In genomic region chr6:17472653-17473183, GRCh38 we compare ENCODE assay signal across 10 cellular contexts.
DNase-seq lines count a peak whose midpoint lies in the region; ATAC-seq and TF ChIP-seq lines count a peak whose summit lies in the region.
"Had no signal": no experiment of that assay in that cellular context is flagged by ENCODE, and none has a peak within 500 bp of the region (broad histone marks: within the 10 kb centered on the region; RNA-seq: fewer than 3 reads in every experiment).

No MANE protein-coding gene starts in this region.

- H3K4me2 ChIP-seq in parathyroid adenoma (ENCODE audit: low read length), result no peak overlapping the region

- H3K4me1 Mint-ChIP-seq in activated CD4-positive, alpha-beta memory T cell treated with anti-CD3 and anti-CD28 coated beads for 36 hours (ENCODE audit: low read depth), result no peaks in the 10 kb centered on the region
- H3K4me1 Mint-ChIP-seq: CD4-positive, alpha-beta memory T cell had no signal

- CTCF ChIA-PET in activated CD4-positive, alpha-beta memory T cell treated with anti-CD3 and anti-CD28 coated beads for 36 hours (lab: Charles Lee), result no interaction called here

- no peaks in the 10 kb centered on the region for H3K36me3 Mint-ChIP-seq in activated CD4-positive, alpha-beta memory T cell treated with anti-CD3 and anti-CD28 coated beads for 36 hours
- H3K36me3 Mint-ChIP-seq: CD4-positive, alpha-beta memory T cell had no signal

- H3K27me3 ChIP-seq in gastroesophageal sphincter (no peaks in the 10 kb centered on the region), parathyroid adenoma (ENCODE audit: control insufficient read depth, insufficient read depth, low read length) (no peaks in the 10 kb centered on the region)

- no peak for TF ChIP-seq POLR2A in gastroesophageal sphincter (IDR thresholded peaks at IDR 0.05)

- H2AFZ ChIP-seq in parathyroid adenoma, result peak overlapping the region; percentile 7

- H3K4me3 ChIP-seq in gastroesophageal sphincter, result no peak overlapping the region
- no peak overlapping the region for H3K4me3 ChIP-seq in parathyroid adenoma (ENCODE audit: low read depth, low read length)

- H3K9ac ChIP-seq in parathyroid adenoma, result no peak overlapping the region

- TF ChIP-seq EP300 in gastroesophageal sphincter (IDR thresholded peaks at IDR 0.05), result no peak

- no peak overlapping the region for H3K4me3 Mint-ChIP-seq in activated CD4-positive, alpha-beta memory T cell treated with anti-CD3 and anti-CD28 coated beads for 36 hours
- H3K4me3 Mint-ChIP-seq: CD4-positive, alpha-beta memory T cell had no signal

- intact Hi-C loops in activated CD4-positive, alpha-beta memory T cell treated with anti-CD3 and anti-CD28 coated beads for 36 hours (cut with micrococcal nuclease), result no loop called here

- POLR2A ChIA-PET in activated CD4-positive, alpha-beta memory T cell treated with anti-CD3 and anti-CD28 coated beads for 36 hours (lab: Charles Lee), result no interaction called here

- H3K27ac Mint-ChIP-seq in activated CD4-positive, alpha-beta memory T cell treated with anti-CD3 and anti-CD28 coated beads for 36 hours, result no peak overlapping the region
- H3K27ac Mint-ChIP-seq: CD4-positive, alpha-beta memory T cell had no signal

- no peak for TF ChIP-seq CTCF in gastroesophageal sphincter (IDR thresholded peaks at IDR 0.05)
- TF ChIP-seq CTCF in parathyroid adenoma (IDR thresholded peaks at IDR 0.05), result no peak

- H3K9me3 ChIP-seq in gastroesophageal sphincter (no peaks in the 10 kb centered on the region), parathyroid adenoma (ENCODE audit: control insufficient read depth, low read length) (no peaks in the 10 kb centered on the region)

- H3K36me3 ChIP-seq in gastroesophageal sphincter, result no peaks in the 10 kb centered on the region
- H3K36me3 ChIP-seq in parathyroid adenoma (ENCODE audit: control insufficient read depth, insufficient read depth, low read length), result no peaks in the 10 kb centered on the region

- WGBS in gastroesophageal sphincter (ENCODE audit: low coverage in 1 of 2), 2 donors, result 31 to 80% methylated on average over 2 of the region's 2 CpGs

- H3K9me3 Mint-ChIP-seq in activated CD4-positive, alpha-beta memory T cell treated with anti-CD3 and anti-CD28 coated beads for 36 hours, result no peaks in the 10 kb centered on the region
- H3K9me3 Mint-ChIP-seq: CD4-positive, alpha-beta memory T cell had no signal

- no peaks in the 10 kb centered on the region for H3K79me2 ChIP-seq in parathyroid adenoma

- DNase-seq in Daoy (ENCODE audit: low read depth) (peak; percentile 37), NCI-H748 treated with DMSO at 0.1 percent for 48 hours (lab: John Stamatoyannopoulos, UW) (peak; percentile 90)
- DNase-seq in activated CD4-positive, alpha-beta memory T cell treated with anti-CD3 and anti-CD28 coated beads for 36 hours, result no peak
- no peak for DNase-seq in activated CD4-positive, alpha-beta T cell treated with anti-CD3 and anti-CD28 coated beads for 4 hours
- DNase-seq: activated CD8-positive, alpha-beta memory T cell treated with anti-CD3 and anti-CD28 coated beads for 24 hours; CD4-positive, alpha-beta memory T cell had no signal

- peaks cover 6% of the 10 kb centered on the region for H3K27me3 Mint-ChIP-seq in activated CD4-positive, alpha-beta memory T cell treated with anti-CD3 and anti-CD28 coated beads for 36 hours

- ATAC-seq in gastroesophageal sphincter (no peak), GM19351 (IDR thresholded peaks at IDR 0.05; ENCODE audit: unreplicated experiment) (no peak), HG03135 (IDR thresholded peaks at IDR 0.05; ENCODE audit: unreplicated experiment) (no peak)

- H3K4me1 ChIP-seq in gastroesophageal sphincter (peaks cover 3 to 90% (median 11%) of the 10 kb centered on the region in 3 donors), parathyroid adenoma (peaks cover 32% of the 10 kb centered on the region)

- H3K27ac ChIP-seq in gastroesophageal sphincter, result peak overlapping the region; percentile 82 to 89 (median 85)
- peak overlapping the region; percentile 55 for H3K27ac ChIP-seq in parathyroid adenoma

Comparison
In these comparisons a context has a peak if more than half of its experiments do, and no peak if none do; other contexts are left out.
1. DNase-seq: peak in Daoy (single experiment) and NCI-H748 treated with DMSO at 0.1 percent for 48 hours (single experiment); none in activated CD4-positive, alpha-beta memory T cell treated with anti-CD3 and anti-CD28 coated beads for 36 hours (single experiment) and activated CD4-positive, alpha-beta T cell treated with anti-CD3 and anti-CD28 coated beads for 4 hours (0 of 2).